Comparison of ENCODE assay signal across 8 cellular contexts in the genomic region with DNA sequence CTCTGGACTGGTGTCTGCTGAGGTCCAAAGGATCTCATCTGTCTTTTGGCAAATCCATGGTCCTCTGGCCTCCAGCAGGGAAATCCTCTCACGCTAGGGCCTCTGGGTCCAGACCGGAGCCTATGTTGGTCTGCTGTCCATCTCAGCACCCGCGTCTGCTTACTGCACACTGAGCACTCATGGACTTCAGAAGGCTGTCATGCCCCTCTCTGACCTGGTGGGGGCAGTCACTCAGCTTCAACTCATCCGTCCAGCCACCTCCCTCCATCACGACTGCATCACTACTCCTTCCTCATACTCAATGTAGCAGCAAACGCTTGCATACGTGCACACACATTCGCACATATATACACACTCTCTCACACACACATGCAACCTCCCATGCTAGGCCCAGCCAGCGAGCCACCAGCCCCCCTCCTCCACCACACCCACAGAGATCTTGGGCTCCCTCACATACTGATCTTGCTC. TPM values are rescaled to one million over a fixed set of nuclear protein-coding genes. Genes with fewer than 3 reads are reported as not detected.
A peak's percentile ranks its signal among the peaks of the same experiment; 100 is the strongest.
DNase-seq lines count a peak whose midpoint lies in the region; ATAC-seq and TF ChIP-seq lines count a peak whose summit lies in the region.

No MANE protein-coding gene starts in this region.

- peaks cover 14% of the 10 kb centered on the region for H3K27me3 ChIP-seq in AG04450 (ENCODE audit: control insufficient read depth, insufficient read depth, low read length)
- no peaks in the 10 kb centered on the region for H3K27me3 ChIP-seq in thyroid gland

- TF ChIP-seq POLR2A in thyroid gland (IDR thresholded peaks at IDR 0.05) = no peak

- no peak overlapping the region for H3K27ac ChIP-seq in AG04450 (ENCODE audit: low read depth, low read length)
- H3K27ac ChIP-seq in thyroid gland = no peak overlapping the region

- H3K4me1 Mint-ChIP-seq in activated T-cell treated with anti-CD3 and anti-CD28 coated beads, Interleukin-2, amount 50 U/mL, for 4 hours (ENCODE audit: low read depth) = no peaks in the 10 kb centered on the region

- no peak overlapping the region for H3K4me3 Mint-ChIP-seq in activated T-cell treated with anti-CD3 and anti-CD28 coated beads, Interleukin-2, amount 50 U/mL, for 4 hours

- CTCF ChIA-PET in AG04450 (lab: Charles Lee) = interaction anchor here (0.6 kb wide), 2 partner anchors 22 to 73 kb away, joined by 4 to 8 read pairs; no protein-coding TSS in a partner anchor

- ATAC-seq in GM18498 (IDR thresholded peaks at IDR 0.05; ENCODE audit: unreplicated experiment) (peak; percentile 97), HG02623 (IDR thresholded peaks at IDR 0.05; ENCODE audit: unreplicated experiment) (peak; percentile 97)
- ATAC-seq in activated T-cell treated with anti-CD3 and anti-CD28 coated beads, Interleukin-2, amount 50 U/mL, for 4 hours = peak; percentile 67 to 71

- no peaks in the 10 kb centered on the region for H3K9me3 ChIP-seq in AG04450 (ENCODE audit: control insufficient read depth, insufficient read depth, low read length)
- H3K9me3 ChIP-seq in thyroid gland = no peaks in the 10 kb centered on the region

- H3K4me1 ChIP-seq in thyroid gland = no peaks in the 10 kb centered on the region

- H3K27me3 Mint-ChIP-seq in activated T-cell treated with anti-CD3 and anti-CD28 coated beads, Interleukin-2, amount 50 U/mL, for 4 hours (ENCODE audit: low read depth) = no peaks in the 10 kb centered on the region

- peak; percentile 51 for TF ChIP-seq CTCF in AG04450 (IDR thresholded peaks at IDR 0.05; ENCODE audit: low read depth, low read length)
- TF ChIP-seq CTCF in thyroid gland (IDR thresholded peaks at IDR 0.05) = peak in 2 of 6 experiments; percentile 18 to 28

- H3K36me3 ChIP-seq in thyroid gland = no peaks in the 10 kb centered on the region

- POLR2A ChIA-PET in AG04450 (lab: Yijun Ruan, JAX) = no interaction called here

- H3K36me3 Mint-ChIP-seq in activated T-cell treated with anti-CD3 and anti-CD28 coated beads, Interleukin-2, amount 50 U/mL, for 4 hours (ENCODE audit: insufficient read depth) = no peaks in the 10 kb centered on the region

- H3K4me3 ChIP-seq in AG04450 (ENCODE audit: low read depth, low read length) = no peak overlapping the region
- H3K4me3 ChIP-seq in thyroid gland (replicated peaks in 1 of 3) = no peak overlapping the region

- intact Hi-C loops in thyroid gland (cut with DNase I) = no loop called here

- DNase-seq in AG04450 (ENCODE audit: low read depth, low spot score) (no peak), MV-4-11 (lab: John Stamatoyannopoulos, UW) (peak; percentile 89), islet precursor cell (peak; percentile 81), thyroid gland (peak; percentile 10 to 19), DMS153 (lab: John Stamatoyannopoulos, UW) (no peak)
- no peak for DNase-seq in activated T-cell treated with anti-CD3 and anti-CD28 coated beads, Interleukin-2, amount 50 U/mL, for 4 hours

- H3K9me3 Mint-ChIP-seq in activated T-cell treated with anti-CD3 and anti-CD28 coated beads, Interleukin-2, amount 50 U/mL, for 4 hours = no peaks in the 10 kb centered on the region

- WGBS in thyroid gland, 2 donors = 66 to 70% methylated on average over 10 of the region's 10 CpGs

RNA-seq across cellular contexts. Expression of a gene that starts 33.3 kb away (rescaled TPM):
- polyA plus RNA-seq in AG04450 (2011; rRNA removed) = 0.12 and 0.15 TPM in 2 replicates
- 0.14 TPM in 1 of 2 replicates, not detected in the other for polyA minus RNA-seq in AG04450 (2011; rRNA and poly(A)+ RNA removed)
- total RNA-seq in activated T-cell treated with anti-CD3 and anti-CD28 coated beads, Interleukin-2, amount 50 U/mL, for 4 hours = under 1 TPM in 1 of 3 donors, not detected in 2; 0.19 TPM
- total RNA-seq in thyroid gland = 1 to 10 TPM in 1 of 4 donors, under 1 TPM in 3; 0.42 to 2.1 (median 0.56) TPM

Comparison
In these comparisons a context has a peak if more than half of its experiments do, and no peak if none do; other contexts are left out.
1. DNase-seq: peak in MV-4-11 (single experiment), islet precursor cell (single experiment) and thyroid gland (2 of 2); none in AG04450 (single experiment), activated T-cell treated with anti-CD3 and anti-CD28 coated beads, Interleukin-2, amount 50 U/mL, for 4 hours (single experiment) and DMS153 (single experiment).
2. Peak in every context shown above with its lines, with median percentiles within 50 percentile points of each other: ATAC-seq.